In the genomic region with DNA sequence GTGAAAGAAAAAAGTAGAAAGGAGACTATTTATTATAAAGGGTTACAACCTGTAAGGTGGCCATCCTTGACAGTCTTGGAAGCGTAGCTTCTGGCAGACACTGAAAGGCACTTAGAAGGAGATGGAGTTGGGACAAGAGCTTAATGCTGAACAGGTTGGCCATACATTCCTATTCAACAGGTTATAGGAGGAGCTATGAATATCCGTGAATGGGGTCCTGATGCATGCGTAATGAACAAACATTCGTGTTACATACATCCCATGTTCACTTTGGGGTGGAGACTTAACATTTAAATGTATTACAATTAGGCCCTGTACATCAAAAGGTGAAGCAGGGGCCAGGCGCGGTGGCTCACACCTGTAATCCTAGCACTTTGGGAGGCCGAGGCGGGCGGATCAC, we compare ENCODE assay signal across 31 cellular contexts.
"Had no signal": no experiment of that assay in that cellular context is flagged by ENCODE, and none has a peak within 500 bp of the region (broad histone marks: within the 10 kb centered on the region; RNA-seq: fewer than 3 reads in every experiment).

No MANE protein-coding gene starts in this region.

- H3K27me3 ChIP-seq: brain microvascular endothelial cell, esophagus muscularis mucosa, foreskin keratinocyte, gastrocnemius medialis had no signal

- H3K27ac Mint-ChIP-seq: activated B cell treated with CpG ODN at 0.5 μM for 24 hours; activated CD8-positive, alpha-beta T cell treated with anti-CD3 and anti-CD28 coated beads for 36 hours; activated naive CD8-positive, alpha-beta T cell; activated T-helper 17 cell treated with anti-CD3 and anti-CD28 coated beads, Interleukin-2, amount 50 U/mL, for 72 hours; effector memory CD8-positive, alpha-beta T cell; T-helper 17 cell; T-helper 2 cell treated with Interferon-gamma antibody and Interleukin-4, amounts not matched to agents 5 μg/mL and 100 μg/mL, for 36 hours had no signal

- H3K9me3 ChIP-seq: esophagus muscularis mucosa, gastrocnemius medialis had no signal

- H3K4me3 Mint-ChIP-seq: activated B cell treated with CpG ODN at 0.5 μM for 24 hours; activated CD8-positive, alpha-beta T cell treated with anti-CD3 and anti-CD28 coated beads for 36 hours; activated naive CD8-positive, alpha-beta T cell; activated T-cell treated with anti-CD3 and anti-CD28 coated beads, Interleukin-2, amount 50 U/mL, for 4 hours; activated T-helper 17 cell treated with anti-CD3 and anti-CD28 coated beads, Interleukin-2, amount 50 U/mL, for 72 hours; central memory CD8-positive, alpha-beta T cell; effector memory CD8-positive, alpha-beta T cell; T-helper 17 cell; T-helper 2 cell treated with Interferon-gamma antibody and Interleukin-4, amounts not matched to agents 5 μg/mL and 100 μg/mL, for 36 hours had no signal

- DNase-seq: activated B cell treated with CpG ODN at 0.5 μM for 24 hours; activated CD4-positive, alpha-beta T cell treated with anti-CD3 and anti-CD28 coated beads for 48 hours; activated CD4-positive, alpha-beta T cell treated with anti-CD3 and anti-CD28 coated beads, Interleukin-2, amount 50 U/mL, for 1 hour; activated CD4-positive, alpha-beta T cell treated with anti-CD3 and anti-CD28 coated beads, Interleukin-2, amount 50 U/mL, for 48 hours; activated CD8-positive, alpha-beta memory T cell treated with anti-CD3 and anti-CD28 coated beads for 24 hours; activated CD8-positive, alpha-beta T cell treated with anti-CD3 and anti-CD28 coated beads for 36 hours; activated effector memory CD4-positive, alpha-beta T cell treated with Interleukin-2 at 50 U/mL for 16 hours; activated gamma-delta T cell treated with Interleukin-2 at 50 U/mL for 16 hours; activated naive CD4-positive, alpha-beta T cell treated with anti-CD3 and anti-CD28 coated beads, Interleukin-2, amount 50 U/mL, for 16 hours; activated naive CD4-positive, alpha-beta T cell treated with Interleukin-2 at 50 U/mL for 16 hours; activated T-cell treated with anti-CD3 and anti-CD28 coated beads, Interleukin-2, amount 50 U/mL, for 4 hours; amniotic stem cell; anterior cingulate cortex; brain microvascular endothelial cell; cortex of kidney; dermis blood vessel endothelial cell; effector CD4-positive, alpha-beta T cell; effector memory CD8-positive, alpha-beta T cell; erythroblast; foreskin keratinocyte; gastrocnemius medialis; T-helper 1 cell; T-helper 17 cell; T1000; WERI-Rb-1 had no signal

- H3K27ac ChIP-seq: brain microvascular endothelial cell, esophagus muscularis mucosa, foreskin keratinocyte, gastrocnemius medialis, WERI-Rb-1 had no signal

- H3K9me3 Mint-ChIP-seq: activated B cell treated with CpG ODN at 0.5 μM for 24 hours; activated CD8-positive, alpha-beta T cell treated with anti-CD3 and anti-CD28 coated beads for 36 hours; activated T-cell treated with anti-CD3 and anti-CD28 coated beads, Interleukin-2, amount 50 U/mL, for 4 hours; activated T-helper 17 cell treated with anti-CD3 and anti-CD28 coated beads, Interleukin-2, amount 50 U/mL, for 72 hours; central memory CD8-positive, alpha-beta T cell; effector memory CD8-positive, alpha-beta T cell; T-helper 2 cell treated with Interferon-gamma antibody and Interleukin-4, amounts not matched to agents 5 μg/mL and 100 μg/mL, for 36 hours had no signal

- H3K4me1 ChIP-seq: esophagus muscularis mucosa, gastrocnemius medialis had no signal

- ATAC-seq: activated CD4-positive, CD25-positive, alpha-beta regulatory T cell treated with anti-CD3 and anti-CD28 coated beads, Interleukin-2, amount 50 U/mL, for 24 hours; activated CD8-positive, alpha-beta T cell treated with anti-CD3 and anti-CD28 coated beads for 36 hours; activated T-cell treated with anti-CD3 and anti-CD28 coated beads, Interleukin-2, amount 50 U/mL, for 4 hours; activated T-helper 17 cell treated with anti-CD3 and anti-CD28 coated beads, Interleukin-2, amount 50 U/mL, for 72 hours; effector memory CD8-positive, alpha-beta T cell; foreskin keratinocyte; gastrocnemius medialis; T-helper 17 cell had no signal

- H3K4me1 Mint-ChIP-seq: activated B cell treated with CpG ODN at 0.5 μM for 24 hours; activated T-helper 17 cell treated with anti-CD3 and anti-CD28 coated beads, Interleukin-2, amount 50 U/mL, for 72 hours; central memory CD8-positive, alpha-beta T cell; T-helper 17 cell had no signal

- H3K4me3 ChIP-seq: esophagus muscularis mucosa, gastrocnemius medialis had no signal

- H3K36me3 ChIP-seq: brain microvascular endothelial cell, esophagus muscularis mucosa, gastrocnemius medialis, WERI-Rb-1 had no signal
